1 cellular context compared by ENCODE assay signal in the genomic region with DNA sequence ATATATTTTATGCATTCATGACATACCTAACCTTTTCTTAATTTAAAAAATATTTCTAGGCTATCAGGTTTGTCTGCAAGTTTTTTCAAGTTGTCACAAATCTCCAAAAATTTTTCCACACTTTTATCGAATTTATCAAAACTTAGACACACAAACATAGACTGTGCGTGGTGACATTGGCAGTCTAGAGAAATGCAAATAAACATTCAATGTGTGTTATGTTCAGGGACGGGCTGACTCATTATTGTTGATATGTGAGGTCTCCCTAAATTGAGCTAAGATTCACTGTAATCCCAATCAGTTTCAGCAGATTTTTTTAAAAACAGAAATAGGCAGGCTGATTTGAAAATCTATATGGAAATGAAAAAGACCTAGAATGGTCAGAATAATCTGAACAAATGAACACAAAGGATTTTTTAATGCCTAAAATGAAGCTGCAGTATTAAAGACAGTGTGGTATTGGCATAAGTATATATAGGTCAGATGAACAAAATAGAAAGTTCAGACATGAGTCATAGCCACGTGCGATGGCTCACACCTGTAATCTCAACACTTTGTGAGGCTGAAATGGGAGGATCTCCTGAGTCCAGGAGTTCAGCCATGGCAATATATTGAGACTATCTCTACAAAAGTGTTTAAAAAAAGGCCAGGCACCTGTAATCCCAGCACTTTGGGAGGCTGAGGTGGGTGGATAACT.
TF ChIP-seq lines count a peak whose summit lies in the region.

No MANE protein-coding gene starts in this region.

TF ChIP-seq in SK-N-SH, 30 proteins besides CTCF, POLR2A, EP300 and RAD21 (continued from another document):
- TF ChIP-seq, protein P1, sequence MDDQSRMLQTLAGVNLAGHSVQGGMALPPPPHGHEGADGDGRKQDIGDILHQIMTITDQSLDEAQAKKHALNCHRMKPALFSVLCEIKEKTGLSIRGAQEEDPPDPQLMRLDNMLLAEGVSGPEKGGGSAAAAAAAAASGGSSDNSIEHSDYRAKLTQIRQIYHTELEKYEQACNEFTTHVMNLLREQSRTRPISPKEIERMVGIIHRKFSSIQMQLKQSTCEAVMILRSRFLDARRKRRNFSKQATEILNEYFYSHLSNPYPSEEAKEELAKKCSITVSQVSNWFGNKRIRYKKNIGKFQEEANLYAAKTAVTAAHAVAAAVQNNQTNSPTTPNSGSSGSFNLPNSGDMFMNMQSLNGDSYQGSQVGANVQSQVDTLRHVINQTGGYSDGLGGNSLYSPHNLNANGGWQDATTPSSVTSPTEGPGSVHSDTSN (IDR thresholded peaks at IDR 0.05): no peak
- no peak for TF ChIP-seq YY1 (IDR thresholded peaks at IDR 0.05; ENCODE audit: low read depth)
- TF ChIP-seq SMC3 (IDR thresholded peaks at IDR 0.05; ENCODE audit: low read depth, low read length): no peak
- no peak for TF ChIP-seq FOSL2 (IDR thresholded peaks at IDR 0.05; ENCODE audit: borderline replicate concordance, low read depth)
- no peak for TF ChIP-seq NFIC (IDR thresholded peaks at IDR 0.05; ENCODE audit: borderline replicate concordance)
- TF ChIP-seq TCF12 (IDR thresholded peaks at IDR 0.05): no peak
- no peak for TF ChIP-seq RCOR1 (IDR thresholded peaks at IDR 0.05; ENCODE audit: low read length)
- no peak for TF ChIP-seq POLR2AphosphoS5 (IDR thresholded peaks at IDR 0.05; ENCODE audit: low read depth, low read length)
- no peak for TF ChIP-seq JUND (IDR thresholded peaks at IDR 0.05)
- no peak for TF ChIP-seq CHD2 (IDR thresholded peaks at IDR 0.05; ENCODE audit: low read length, partially characterized antibody)
- TF ChIP-seq, protein P2, sequence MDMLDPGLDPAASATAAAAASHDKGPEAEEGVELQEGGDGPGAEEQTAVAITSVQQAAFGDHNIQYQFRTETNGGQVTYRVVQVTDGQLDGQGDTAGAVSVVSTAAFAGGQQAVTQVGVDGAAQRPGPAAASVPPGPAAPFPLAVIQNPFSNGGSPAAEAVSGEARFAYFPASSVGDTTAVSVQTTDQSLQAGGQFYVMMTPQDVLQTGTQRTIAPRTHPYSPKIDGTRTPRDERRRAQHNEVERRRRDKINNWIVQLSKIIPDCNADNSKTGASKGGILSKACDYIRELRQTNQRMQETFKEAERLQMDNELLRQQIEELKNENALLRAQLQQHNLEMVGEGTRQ (IDR thresholded peaks at IDR 0.05; ENCODE audit: borderline replicate concordance, low read depth, low read length): no peak
- no peak for TF ChIP-seq MEF2A (IDR thresholded peaks at IDR 0.05; ENCODE audit: borderline replicate concordance, low read depth)
- TF ChIP-seq, protein P3, sequence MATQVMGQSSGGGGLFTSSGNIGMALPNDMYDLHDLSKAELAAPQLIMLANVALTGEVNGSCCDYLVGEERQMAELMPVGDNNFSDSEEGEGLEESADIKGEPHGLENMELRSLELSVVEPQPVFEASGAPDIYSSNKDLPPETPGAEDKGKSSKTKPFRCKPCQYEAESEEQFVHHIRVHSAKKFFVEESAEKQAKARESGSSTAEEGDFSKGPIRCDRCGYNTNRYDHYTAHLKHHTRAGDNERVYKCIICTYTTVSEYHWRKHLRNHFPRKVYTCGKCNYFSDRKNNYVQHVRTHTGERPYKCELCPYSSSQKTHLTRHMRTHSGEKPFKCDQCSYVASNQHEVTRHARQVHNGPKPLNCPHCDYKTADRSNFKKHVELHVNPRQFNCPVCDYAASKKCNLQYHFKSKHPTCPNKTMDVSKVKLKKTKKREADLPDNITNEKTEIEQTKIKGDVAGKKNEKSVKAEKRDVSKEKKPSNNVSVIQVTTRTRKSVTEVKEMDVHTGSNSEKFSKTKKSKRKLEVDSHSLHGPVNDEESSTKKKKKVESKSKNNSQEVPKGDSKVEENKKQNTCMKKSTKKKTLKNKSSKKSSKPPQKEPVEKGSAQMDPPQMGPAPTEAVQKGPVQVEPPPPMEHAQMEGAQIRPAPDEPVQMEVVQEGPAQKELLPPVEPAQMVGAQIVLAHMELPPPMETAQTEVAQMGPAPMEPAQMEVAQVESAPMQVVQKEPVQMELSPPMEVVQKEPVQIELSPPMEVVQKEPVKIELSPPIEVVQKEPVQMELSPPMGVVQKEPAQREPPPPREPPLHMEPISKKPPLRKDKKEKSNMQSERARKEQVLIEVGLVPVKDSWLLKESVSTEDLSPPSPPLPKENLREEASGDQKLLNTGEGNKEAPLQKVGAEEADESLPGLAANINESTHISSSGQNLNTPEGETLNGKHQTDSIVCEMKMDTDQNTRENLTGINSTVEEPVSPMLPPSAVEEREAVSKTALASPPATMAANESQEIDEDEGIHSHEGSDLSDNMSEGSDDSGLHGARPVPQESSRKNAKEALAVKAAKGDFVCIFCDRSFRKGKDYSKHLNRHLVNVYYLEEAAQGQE (IDR thresholded peaks at IDR 0.05; ENCODE audit: low read depth, low read length): no peak
- no peak for TF ChIP-seq FOXM1 (IDR thresholded peaks at IDR 0.05; ENCODE audit: low read depth)
